Comparison of ENCODE assay signal across 1 cellular context in the genomic region with DNA sequence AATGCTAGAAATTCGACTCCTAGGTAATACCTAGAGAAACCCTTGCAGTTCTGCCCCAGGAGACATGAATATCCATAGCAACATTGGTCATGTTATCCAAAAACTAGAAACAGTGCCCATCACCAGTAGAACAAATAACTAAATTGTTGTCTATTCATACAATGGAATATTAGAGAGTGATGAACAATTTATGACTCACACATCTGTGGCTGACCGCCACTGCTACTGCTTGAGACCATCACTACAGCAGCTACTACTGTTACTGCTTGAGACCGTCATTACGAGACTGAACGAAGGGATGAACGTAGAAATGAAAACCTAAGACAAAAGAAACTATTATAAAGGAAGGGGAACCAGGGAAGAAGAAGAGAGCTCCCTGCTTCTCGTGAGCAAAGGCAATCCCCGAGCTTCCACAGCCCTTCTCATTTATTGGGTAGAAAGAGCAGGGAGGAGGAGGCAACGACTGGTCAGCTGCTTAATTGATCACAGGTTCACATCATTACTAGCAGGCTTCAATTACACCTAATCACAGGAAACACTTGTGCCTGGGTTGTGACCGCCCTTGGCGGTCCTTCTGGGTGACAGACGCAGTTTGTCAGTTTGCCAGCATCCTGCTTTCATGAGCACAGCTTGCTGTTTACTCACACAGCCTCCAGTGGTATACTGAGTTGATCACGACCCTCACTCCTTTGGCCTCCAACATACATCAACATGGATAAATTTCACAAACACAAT.
A peak's percentile ranks its signal among the peaks of the same experiment; 100 is the strongest.
TF ChIP-seq lines count a peak whose summit lies in the region.

No MANE protein-coding gene starts in this region.

TF ChIP-seq in K562, 482 proteins besides CTCF, POLR2A, EP300 and RAD21:
- TF ChIP-seq ZNF717 (CRISPR knock-in tag; IDR thresholded peaks at IDR 0.05) = no peak
- TF ChIP-seq, protein P1, sequence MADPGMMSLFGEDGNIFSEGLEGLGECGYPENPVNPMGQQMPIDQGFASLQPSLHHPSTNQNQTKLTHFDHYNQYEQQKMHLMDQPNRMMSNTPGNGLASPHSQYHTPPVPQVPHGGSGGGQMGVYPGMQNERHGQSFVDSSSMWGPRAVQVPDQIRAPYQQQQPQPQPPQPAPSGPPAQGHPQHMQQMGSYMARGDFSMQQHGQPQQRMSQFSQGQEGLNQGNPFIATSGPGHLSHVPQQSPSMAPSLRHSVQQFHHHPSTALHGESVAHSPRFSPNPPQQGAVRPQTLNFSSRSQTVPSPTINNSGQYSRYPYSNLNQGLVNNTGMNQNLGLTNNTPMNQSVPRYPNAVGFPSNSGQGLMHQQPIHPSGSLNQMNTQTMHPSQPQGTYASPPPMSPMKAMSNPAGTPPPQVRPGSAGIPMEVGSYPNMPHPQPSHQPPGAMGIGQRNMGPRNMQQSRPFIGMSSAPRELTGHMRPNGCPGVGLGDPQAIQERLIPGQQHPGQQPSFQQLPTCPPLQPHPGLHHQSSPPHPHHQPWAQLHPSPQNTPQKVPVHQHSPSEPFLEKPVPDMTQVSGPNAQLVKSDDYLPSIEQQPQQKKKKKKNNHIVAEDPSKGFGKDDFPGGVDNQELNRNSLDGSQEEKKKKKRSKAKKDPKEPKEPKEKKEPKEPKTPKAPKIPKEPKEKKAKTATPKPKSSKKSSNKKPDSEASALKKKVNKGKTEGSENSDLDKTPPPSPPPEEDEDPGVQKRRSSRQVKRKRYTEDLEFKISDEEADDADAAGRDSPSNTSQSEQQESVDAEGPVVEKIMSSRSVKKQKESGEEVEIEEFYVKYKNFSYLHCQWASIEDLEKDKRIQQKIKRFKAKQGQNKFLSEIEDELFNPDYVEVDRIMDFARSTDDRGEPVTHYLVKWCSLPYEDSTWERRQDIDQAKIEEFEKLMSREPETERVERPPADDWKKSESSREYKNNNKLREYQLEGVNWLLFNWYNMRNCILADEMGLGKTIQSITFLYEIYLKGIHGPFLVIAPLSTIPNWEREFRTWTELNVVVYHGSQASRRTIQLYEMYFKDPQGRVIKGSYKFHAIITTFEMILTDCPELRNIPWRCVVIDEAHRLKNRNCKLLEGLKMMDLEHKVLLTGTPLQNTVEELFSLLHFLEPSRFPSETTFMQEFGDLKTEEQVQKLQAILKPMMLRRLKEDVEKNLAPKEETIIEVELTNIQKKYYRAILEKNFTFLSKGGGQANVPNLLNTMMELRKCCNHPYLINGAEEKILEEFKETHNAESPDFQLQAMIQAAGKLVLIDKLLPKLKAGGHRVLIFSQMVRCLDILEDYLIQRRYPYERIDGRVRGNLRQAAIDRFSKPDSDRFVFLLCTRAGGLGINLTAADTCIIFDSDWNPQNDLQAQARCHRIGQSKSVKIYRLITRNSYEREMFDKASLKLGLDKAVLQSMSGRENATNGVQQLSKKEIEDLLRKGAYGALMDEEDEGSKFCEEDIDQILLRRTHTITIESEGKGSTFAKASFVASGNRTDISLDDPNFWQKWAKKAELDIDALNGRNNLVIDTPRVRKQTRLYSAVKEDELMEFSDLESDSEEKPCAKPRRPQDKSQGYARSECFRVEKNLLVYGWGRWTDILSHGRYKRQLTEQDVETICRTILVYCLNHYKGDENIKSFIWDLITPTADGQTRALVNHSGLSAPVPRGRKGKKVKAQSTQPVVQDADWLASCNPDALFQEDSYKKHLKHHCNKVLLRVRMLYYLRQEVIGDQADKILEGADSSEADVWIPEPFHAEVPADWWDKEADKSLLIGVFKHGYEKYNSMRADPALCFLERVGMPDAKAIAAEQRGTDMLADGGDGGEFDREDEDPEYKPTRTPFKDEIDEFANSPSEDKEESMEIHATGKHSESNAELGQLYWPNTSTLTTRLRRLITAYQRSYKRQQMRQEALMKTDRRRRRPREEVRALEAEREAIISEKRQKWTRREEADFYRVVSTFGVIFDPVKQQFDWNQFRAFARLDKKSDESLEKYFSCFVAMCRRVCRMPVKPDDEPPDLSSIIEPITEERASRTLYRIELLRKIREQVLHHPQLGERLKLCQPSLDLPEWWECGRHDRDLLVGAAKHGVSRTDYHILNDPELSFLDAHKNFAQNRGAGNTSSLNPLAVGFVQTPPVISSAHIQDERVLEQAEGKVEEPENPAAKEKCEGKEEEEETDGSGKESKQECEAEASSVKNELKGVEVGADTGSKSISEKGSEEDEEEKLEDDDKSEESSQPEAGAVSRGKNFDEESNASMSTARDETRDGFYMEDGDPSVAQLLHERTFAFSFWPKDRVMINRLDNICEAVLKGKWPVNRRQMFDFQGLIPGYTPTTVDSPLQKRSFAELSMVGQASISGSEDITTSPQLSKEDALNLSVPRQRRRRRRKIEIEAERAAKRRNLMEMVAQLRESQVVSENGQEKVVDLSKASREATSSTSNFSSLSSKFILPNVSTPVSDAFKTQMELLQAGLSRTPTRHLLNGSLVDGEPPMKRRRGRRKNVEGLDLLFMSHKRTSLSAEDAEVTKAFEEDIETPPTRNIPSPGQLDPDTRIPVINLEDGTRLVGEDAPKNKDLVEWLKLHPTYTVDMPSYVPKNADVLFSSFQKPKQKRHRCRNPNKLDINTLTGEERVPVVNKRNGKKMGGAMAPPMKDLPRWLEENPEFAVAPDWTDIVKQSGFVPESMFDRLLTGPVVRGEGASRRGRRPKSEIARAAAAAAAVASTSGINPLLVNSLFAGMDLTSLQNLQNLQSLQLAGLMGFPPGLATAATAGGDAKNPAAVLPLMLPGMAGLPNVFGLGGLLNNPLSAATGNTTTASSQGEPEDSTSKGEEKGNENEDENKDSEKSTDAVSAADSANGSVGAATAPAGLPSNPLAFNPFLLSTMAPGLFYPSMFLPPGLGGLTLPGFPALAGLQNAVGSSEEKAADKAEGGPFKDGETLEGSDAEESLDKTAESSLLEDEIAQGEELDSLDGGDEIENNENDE (IDR thresholded peaks at IDR 0.05; ENCODE audit: low read depth, low read length) = no peak
- no peak for TF ChIP-seq JUND (IDR thresholded peaks at IDR 0.05; ENCODE audit: borderline replicate concordance, low read depth, low read length)
- 0 out of 3 replicates have a peak, but pooled peaks have one; percentile 21 for TF ChIP-seq JUND (tag; IDR thresholded peaks at IDR 0.05; ENCODE audit: borderline replicate concordance, low read depth, low read length)
- TF ChIP-seq FOSL1 (tag; conservative IDR thresholded peaks at IDR 0.05) = peak; percentile 43; the same call in 1 of the 2 replicates
